ENCODE assay signal across 9 cellular contexts in genomic region chr11:71120346-71120963, GRCh38.
DNase-seq lines count a peak whose midpoint lies in the region; ATAC-seq and TF ChIP-seq lines count a peak whose summit lies in the region.
"Had no signal": no experiment of that assay in that cellular context is flagged by ENCODE, and none has a peak within 500 bp of the region (broad histone marks: within the 10 kb centered on the region; RNA-seq: fewer than 3 reads in every experiment).

No MANE protein-coding gene starts in this region.

- DNase-seq in HT-29 (ENCODE audit: low spot score) (peak; percentile 72), RWPE1 (ENCODE audit: low spot score) (peak; percentile 30), kidney glomerular epithelial cell (lab: John Stamatoyannopoulos, UW) (peak; percentile 32), dorsolateral prefrontal cortex (no peak)
- no peak for DNase-seq in T-helper 2 cell treated with Interferon-gamma antibody and Interleukin-4, amounts not matched to agents 5 μg/mL and 100 μg/mL, for 36 hours (ENCODE audit: low spot score)
- DNase-seq: occipital lobe had no signal

- ATAC-seq in HG03439 (IDR thresholded peaks at IDR 0.05; ENCODE audit: unreplicated experiment) (no peak), GM19467 (IDR thresholded peaks at IDR 0.05; ENCODE audit: unreplicated experiment) (no peak)

- no peaks in the 10 kb centered on the region for H3K9me3 Mint-ChIP-seq in T-helper 2 cell treated with Interferon-gamma antibody and Interleukin-4, amounts not matched to agents 5 μg/mL and 100 μg/mL, for 36 hours

- H3K27me3 ChIP-seq in dorsolateral prefrontal cortex, result no peaks in the 10 kb centered on the region

- CTCF ChIA-PET in RWPE1 (lab: Yijun Ruan, JAX), result interaction anchor here (0.5 to 0.7 kb wide), 4 partner anchors 36 to 182 kb away, joined by 3 to 5 read pairs (median 3); no protein-coding TSS in a partner anchor

- TF ChIP-seq CTCF in C4-2B (conservative IDR thresholded peaks at IDR 0.05), result peak; percentile 54
- TF ChIP-seq CTCF in RWPE1 (conservative IDR thresholded peaks at IDR 0.05; ENCODE audit: low read depth), result peak; percentile 18; the same call in 1 of the 2 replicates
- peak in 9 of 56 donors; percentile 8 to 27 (median 18) for TF ChIP-seq CTCF in dorsolateral prefrontal cortex (IDR thresholded peaks at IDR 0.05 in 54 of 56, conservative IDR thresholded peaks at IDR 0.05 in 2 of 56; ENCODE audit: low read depth in 1 of 56, partially characterized antibody in 56 of 56)

- no peaks in the 10 kb centered on the region for H3K4me1 Mint-ChIP-seq in T-helper 2 cell treated with Interferon-gamma antibody and Interleukin-4, amounts not matched to agents 5 μg/mL and 100 μg/mL, for 36 hours (ENCODE audit: low read depth)

- H3K4me3 ChIP-seq in dorsolateral prefrontal cortex, result no peak overlapping the region

- no peak overlapping the region for H3K27ac Mint-ChIP-seq in T-helper 2 cell treated with Interferon-gamma antibody and Interleukin-4, amounts not matched to agents 5 μg/mL and 100 μg/mL, for 36 hours

- intact Hi-C loops in dorsolateral prefrontal cortex (cut with DNase I), result no loop called here

- POLR2A ChIA-PET in RWPE1 (lab: Yijun Ruan, JAX; ENCODE audit: low non-redundant PET), result no interaction called here

- no peaks in the 10 kb centered on the region for H3K27me3 Mint-ChIP-seq in T-helper 2 cell treated with Interferon-gamma antibody and Interleukin-4, amounts not matched to agents 5 μg/mL and 100 μg/mL, for 36 hours (ENCODE audit: low read depth)

- no peak overlapping the region for H3K4me3 Mint-ChIP-seq in T-helper 2 cell treated with Interferon-gamma antibody and Interleukin-4, amounts not matched to agents 5 μg/mL and 100 μg/mL, for 36 hours

- H3K27ac ChIP-seq in C4-2B (no peak overlapping the region), RWPE1 (no peak overlapping the region), dorsolateral prefrontal cortex (no peak overlapping the region)

- H3K36me3 Mint-ChIP-seq in T-helper 2 cell treated with Interferon-gamma antibody and Interleukin-4, amounts not matched to agents 5 μg/mL and 100 μg/mL, for 36 hours (ENCODE audit: low read depth), result no peaks in the 10 kb centered on the region

Comparison
In these comparisons a context has a peak if more than half of its experiments do, and no peak if none do; other contexts are left out.
1. DNase-seq: peak in HT-29 (single experiment), RWPE1 (single experiment) and kidney glomerular epithelial cell (single experiment); none in dorsolateral prefrontal cortex (0 of 10) and T-helper 2 cell treated with Interferon-gamma antibody and Interleukin-4, amounts not matched to agents 5 μg/mL and 100 μg/mL, for 36 hours (single experiment).